ENCODE assay signal across 1 cellular context in genomic region chr10:72831696-72832355, GRCh38.
TF ChIP-seq lines count a peak whose summit lies in the region.

No MANE protein-coding gene starts in this region.

TF ChIP-seq in HEK293, 187 proteins besides CTCF, POLR2A, EP300 and RAD21 (continued from another document and continues in another):
- TF ChIP-seq ZBTB44 (tag by site-specific recombination; IDR thresholded peaks at IDR 0.05), result no peak
- TF ChIP-seq, protein P1, sequence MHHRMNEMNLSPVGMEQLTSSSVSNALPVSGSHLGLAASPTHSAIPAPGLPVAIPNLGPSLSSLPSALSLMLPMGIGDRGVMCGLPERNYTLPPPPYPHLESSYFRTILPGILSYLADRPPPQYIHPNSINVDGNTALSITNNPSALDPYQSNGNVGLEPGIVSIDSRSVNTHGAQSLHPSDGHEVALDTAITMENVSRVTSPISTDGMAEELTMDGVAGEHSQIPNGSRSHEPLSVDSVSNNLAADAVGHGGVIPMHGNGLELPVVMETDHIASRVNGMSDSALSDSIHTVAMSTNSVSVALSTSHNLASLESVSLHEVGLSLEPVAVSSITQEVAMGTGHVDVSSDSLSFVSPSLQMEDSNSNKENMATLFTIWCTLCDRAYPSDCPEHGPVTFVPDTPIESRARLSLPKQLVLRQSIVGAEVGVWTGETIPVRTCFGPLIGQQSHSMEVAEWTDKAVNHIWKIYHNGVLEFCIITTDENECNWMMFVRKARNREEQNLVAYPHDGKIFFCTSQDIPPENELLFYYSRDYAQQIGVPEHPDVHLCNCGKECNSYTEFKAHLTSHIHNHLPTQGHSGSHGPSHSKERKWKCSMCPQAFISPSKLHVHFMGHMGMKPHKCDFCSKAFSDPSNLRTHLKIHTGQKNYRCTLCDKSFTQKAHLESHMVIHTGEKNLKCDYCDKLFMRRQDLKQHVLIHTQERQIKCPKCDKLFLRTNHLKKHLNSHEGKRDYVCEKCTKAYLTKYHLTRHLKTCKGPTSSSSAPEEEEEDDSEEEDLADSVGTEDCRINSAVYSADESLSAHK (tag by site-specific recombination; IDR thresholded peaks at IDR 0.05), result no peak
- TF ChIP-seq ZNF585B (tag by site-specific recombination; IDR thresholded peaks at IDR 0.05), result no peak
- TF ChIP-seq PRDM2 (tag by site-specific recombination; IDR thresholded peaks at IDR 0.05; ENCODE audit: borderline replicate concordance), result no peak
- no peak for TF ChIP-seq ZSCAN30 (tag by site-specific recombination; IDR thresholded peaks at IDR 0.05)
- TF ChIP-seq, protein P2, sequence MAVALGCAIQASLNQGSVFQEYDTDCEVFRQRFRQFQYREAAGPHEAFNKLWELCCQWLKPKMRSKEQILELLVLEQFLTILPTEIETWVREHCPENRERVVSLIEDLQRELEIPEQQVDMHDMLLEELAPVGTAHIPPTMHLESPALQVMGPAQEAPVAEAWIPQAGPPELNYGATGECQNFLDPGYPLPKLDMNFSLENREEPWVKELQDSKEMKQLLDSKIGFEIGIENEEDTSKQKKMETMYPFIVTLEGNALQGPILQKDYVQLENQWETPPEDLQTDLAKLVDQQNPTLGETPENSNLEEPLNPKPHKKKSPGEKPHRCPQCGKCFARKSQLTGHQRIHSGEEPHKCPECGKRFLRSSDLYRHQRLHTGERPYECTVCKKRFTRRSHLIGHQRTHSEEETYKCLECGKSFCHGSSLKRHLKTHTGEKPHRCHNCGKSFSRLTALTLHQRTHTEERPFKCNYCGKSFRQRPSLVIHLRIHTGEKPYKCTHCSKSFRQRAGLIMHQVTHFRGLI (tag by site-specific recombination; IDR thresholded peaks at IDR 0.05), result no peak
- no peak for TF ChIP-seq ZNF292 (tag by site-specific recombination; IDR thresholded peaks at IDR 0.05; ENCODE audit: borderline replicate concordance, low read depth)
- no peak for TF ChIP-seq SP7 (tag by site-specific recombination; IDR thresholded peaks at IDR 0.05)
- no peak for TF ChIP-seq ZNF830 (tag by site-specific recombination; IDR thresholded peaks at IDR 0.05; ENCODE audit: low read depth)
- TF ChIP-seq ZNF221 (tag by site-specific recombination; IDR thresholded peaks at IDR 0.05; ENCODE audit: borderline replicate concordance), result no peak
- no peak for TF ChIP-seq ZNF202 (tag by site-specific recombination; IDR thresholded peaks at IDR 0.05; ENCODE audit: borderline replicate concordance)
- no peak for TF ChIP-seq ZNF518A (tag by site-specific recombination; conservative IDR thresholded peaks at IDR 0.05; ENCODE audit: low read depth)
- TF ChIP-seq ZFP37 (tag by site-specific recombination; IDR thresholded peaks at IDR 0.05), result no peak
- TF ChIP-seq, protein P3, sequence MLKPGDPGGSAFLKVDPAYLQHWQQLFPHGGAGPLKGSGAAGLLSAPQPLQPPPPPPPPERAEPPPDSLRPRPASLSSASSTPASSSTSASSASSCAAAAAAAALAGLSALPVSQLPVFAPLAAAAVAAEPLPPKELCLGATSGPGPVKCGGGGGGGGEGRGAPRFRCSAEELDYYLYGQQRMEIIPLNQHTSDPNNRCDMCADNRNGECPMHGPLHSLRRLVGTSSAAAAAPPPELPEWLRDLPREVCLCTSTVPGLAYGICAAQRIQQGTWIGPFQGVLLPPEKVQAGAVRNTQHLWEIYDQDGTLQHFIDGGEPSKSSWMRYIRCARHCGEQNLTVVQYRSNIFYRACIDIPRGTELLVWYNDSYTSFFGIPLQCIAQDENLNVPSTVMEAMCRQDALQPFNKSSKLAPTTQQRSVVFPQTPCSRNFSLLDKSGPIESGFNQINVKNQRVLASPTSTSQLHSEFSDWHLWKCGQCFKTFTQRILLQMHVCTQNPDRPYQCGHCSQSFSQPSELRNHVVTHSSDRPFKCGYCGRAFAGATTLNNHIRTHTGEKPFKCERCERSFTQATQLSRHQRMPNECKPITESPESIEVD (tag by site-specific recombination; IDR thresholded peaks at IDR 0.05), result peak; percentile 72; the same call in 1 of the 2 replicates
- no peak for TF ChIP-seq HOXA7 (CRISPR knock-in tag; IDR thresholded peaks at IDR 0.05; ENCODE audit: borderline replicate concordance)
- TF ChIP-seq PATZ1 (tag by site-specific recombination; IDR thresholded peaks at IDR 0.05), result no peak
- peak; percentile 81 for TF ChIP-seq MYNN (tag by site-specific recombination; IDR thresholded peaks at IDR 0.05; ENCODE audit: borderline replicate concordance)
- TF ChIP-seq, protein P4, sequence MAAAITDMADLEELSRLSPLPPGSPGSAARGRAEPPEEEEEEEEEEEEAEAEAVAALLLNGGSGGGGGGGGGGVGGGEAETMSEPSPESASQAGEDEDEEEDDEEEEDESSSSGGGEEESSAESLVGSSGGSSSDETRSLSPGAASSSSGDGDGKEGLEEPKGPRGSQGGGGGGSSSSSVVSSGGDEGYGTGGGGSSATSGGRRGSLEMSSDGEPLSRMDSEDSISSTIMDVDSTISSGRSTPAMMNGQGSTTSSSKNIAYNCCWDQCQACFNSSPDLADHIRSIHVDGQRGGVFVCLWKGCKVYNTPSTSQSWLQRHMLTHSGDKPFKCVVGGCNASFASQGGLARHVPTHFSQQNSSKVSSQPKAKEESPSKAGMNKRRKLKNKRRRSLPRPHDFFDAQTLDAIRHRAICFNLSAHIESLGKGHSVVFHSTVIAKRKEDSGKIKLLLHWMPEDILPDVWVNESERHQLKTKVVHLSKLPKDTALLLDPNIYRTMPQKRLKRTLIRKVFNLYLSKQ (tag by site-specific recombination; IDR thresholded peaks at IDR 0.05; ENCODE audit: borderline replicate concordance), result no peak
- TF ChIP-seq ZNF416 (tag by site-specific recombination; IDR thresholded peaks at IDR 0.05), result no peak
- no peak for TF ChIP-seq OVOL3 (tag by site-specific recombination; IDR thresholded peaks at IDR 0.05)
- TF ChIP-seq REPIN1 (tag by site-specific recombination; IDR thresholded peaks at IDR 0.05; ENCODE audit: low read depth), result no peak
- TF ChIP-seq ZSCAN5A (tag by site-specific recombination; IDR thresholded peaks at IDR 0.05), result no peak
- peak; percentile 13; the same call in 1 of the 2 replicates for TF ChIP-seq ZNF629 (tag by site-specific recombination; IDR thresholded peaks at IDR 0.05)
- no peak for TF ChIP-seq IKZF3 (tag by site-specific recombination; IDR thresholded peaks at IDR 0.05)
- TF ChIP-seq, protein P5, sequence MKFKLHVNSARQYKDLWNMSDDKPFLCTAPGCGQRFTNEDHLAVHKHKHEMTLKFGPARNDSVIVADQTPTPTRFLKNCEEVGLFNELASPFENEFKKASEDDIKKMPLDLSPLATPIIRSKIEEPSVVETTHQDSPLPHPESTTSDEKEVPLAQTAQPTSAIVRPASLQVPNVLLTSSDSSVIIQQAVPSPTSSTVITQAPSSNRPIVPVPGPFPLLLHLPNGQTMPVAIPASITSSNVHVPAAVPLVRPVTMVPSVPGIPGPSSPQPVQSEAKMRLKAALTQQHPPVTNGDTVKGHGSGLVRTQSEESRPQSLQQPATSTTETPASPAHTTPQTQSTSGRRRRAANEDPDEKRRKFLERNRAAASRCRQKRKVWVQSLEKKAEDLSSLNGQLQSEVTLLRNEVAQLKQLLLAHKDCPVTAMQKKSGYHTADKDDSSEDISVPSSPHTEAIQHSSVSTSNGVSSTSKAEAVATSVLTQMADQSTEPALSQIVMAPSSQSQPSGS (tag by site-specific recombination; IDR thresholded peaks at IDR 0.05; ENCODE audit: low read depth), result 0 out of 2 replicates have a peak, but pooled peaks have one; percentile 39
